ENCODE assay signal across 22 cellular contexts in genomic region chr10:64636461-64636860, GRCh38.
"Had no signal": no experiment of that assay in that cellular context is flagged by ENCODE, and none has a peak within 500 bp of the region (broad histone marks: within the 10 kb centered on the region; RNA-seq: fewer than 3 reads in every experiment).

No MANE protein-coding gene starts in this region.

- FAIRE-seq: bronchial epithelial cell had no signal

- H3K36me3 Mint-ChIP-seq: activated naive CD4-positive, alpha-beta T cell treated with anti-CD3 and anti-CD28 coated beads, Interleukin-2, amount 50 U/mL, for 72 hours; natural killer cell treated with Interleukin-12 subunit alpha and Interleukin-12 subunit beta and Interleukin-15 and Interleukin-18, amount 100 ng/mL, for 72 hours; stimulated activated effector memory CD8-positive, alpha-beta T cell treated with anti-CD3 and anti-CD28 coated beads, Interleukin-12 subunit alpha, Interleukin-12 subunit beta, amount 100 ng/mL, for 72 hours had no signal

- H3K4me1 Mint-ChIP-seq: stimulated activated effector memory CD8-positive, alpha-beta T cell treated with anti-CD3 and anti-CD28 coated beads, Interleukin-12 subunit alpha, Interleukin-12 subunit beta, amount 100 ng/mL, for 72 hours had no signal

- DNase-seq: activated CD4-positive, alpha-beta T cell treated with anti-CD3 and anti-CD28 coated beads, Interleukin-2, amount 50 U/mL, for 48 hours; activated gamma-delta T cell treated with Interleukin-2 at 50 U/mL for 16 hours; activated T-cell treated with anti-CD3 and anti-CD28 coated beads for 4 hours; adrenal gland; dermis blood vessel endothelial cell; effector memory CD8-positive, alpha-beta T cell; foreskin fibroblast; mesenchymal stem cell; psoas muscle; right lobe of liver; stimulated activated CD4-positive, alpha-beta T cell treated with anti-CD3 and anti-CD28 coated beads, Interleukin-4, amount 100 ng/mL, for 24 hours; SW 1271; T-helper 2 cell; thyroid gland; WERI-Rb-1 had no signal

- H3K4me2 ChIP-seq: smooth muscle cell had no signal

- H3K4me3 Mint-ChIP-seq: activated T-helper 1 cell treated with anti-CD3 and anti-CD28 coated beads, Interleukin-12 subunit alpha, Interleukin-12 subunit beta, Interleukin-2, Interleukin-4 antibody, amounts not matched to agents 30 ng/mL and 10 ng/mL and 1 ng/mL, durations not matched to agents 14 hours and 24 hours and 36 hours; effector memory CD8-positive, alpha-beta T cell; natural killer cell treated with Interleukin-12 subunit alpha and Interleukin-12 subunit beta and Interleukin-15 and Interleukin-18, amount 100 ng/mL, for 72 hours; stimulated activated effector memory CD8-positive, alpha-beta T cell treated with anti-CD3 and anti-CD28 coated beads, Interleukin-12 subunit alpha, Interleukin-12 subunit beta, amount 100 ng/mL, for 72 hours had no signal

- H3K27ac ChIP-seq: adrenal gland, epithelial cell of prostate, psoas muscle, right lobe of liver, thyroid gland, WERI-Rb-1 had no signal

- H3K9me3 ChIP-seq: adrenal gland, psoas muscle, right lobe of liver, thyroid gland had no signal

- H3K4me3 ChIP-seq: adrenal gland, psoas muscle, right lobe of liver, smooth muscle cell, thyroid gland had no signal

- H3K27ac Mint-ChIP-seq: activated naive CD4-positive, alpha-beta T cell treated with anti-CD3 and anti-CD28 coated beads, Interleukin-2, amount 50 U/mL, for 72 hours; activated T-helper 1 cell treated with anti-CD3 and anti-CD28 coated beads, Interleukin-12 subunit alpha, Interleukin-12 subunit beta, Interleukin-2, Interleukin-4 antibody, amounts not matched to agents 30 ng/mL and 10 ng/mL and 1 ng/mL, durations not matched to agents 14 hours and 24 hours and 36 hours; effector memory CD8-positive, alpha-beta T cell; natural killer cell treated with Interleukin-12 subunit alpha and Interleukin-12 subunit beta and Interleukin-15 and Interleukin-18, amount 100 ng/mL, for 72 hours; stimulated activated effector memory CD8-positive, alpha-beta T cell treated with anti-CD3 and anti-CD28 coated beads, Interleukin-12 subunit alpha, Interleukin-12 subunit beta, amount 100 ng/mL, for 72 hours had no signal

- H3K36me3 ChIP-seq: adrenal gland, right lobe of liver, thyroid gland, WERI-Rb-1 had no signal

- H3K27me3 Mint-ChIP-seq: effector memory CD8-positive, alpha-beta T cell; natural killer cell treated with Interleukin-12 subunit alpha and Interleukin-12 subunit beta and Interleukin-15 and Interleukin-18, amount 100 ng/mL, for 72 hours had no signal

- H3K27me3 ChIP-seq: adrenal gland, right lobe of liver, thyroid gland had no signal

- H3K9me3 Mint-ChIP-seq: activated naive CD4-positive, alpha-beta T cell treated with anti-CD3 and anti-CD28 coated beads, Interleukin-2, amount 50 U/mL, for 72 hours; activated T-helper 1 cell treated with anti-CD3 and anti-CD28 coated beads, Interleukin-12 subunit alpha, Interleukin-12 subunit beta, Interleukin-2, Interleukin-4 antibody, amounts not matched to agents 30 ng/mL and 10 ng/mL and 1 ng/mL, durations not matched to agents 14 hours and 24 hours and 36 hours; effector memory CD8-positive, alpha-beta T cell; natural killer cell treated with Interleukin-12 subunit alpha and Interleukin-12 subunit beta and Interleukin-15 and Interleukin-18, amount 100 ng/mL, for 72 hours had no signal

- ATAC-seq: activated naive CD4-positive, alpha-beta T cell treated with anti-CD3 and anti-CD28 coated beads, Interleukin-2, amount 50 U/mL, for 72 hours; effector memory CD8-positive, alpha-beta T cell; natural killer cell treated with Interleukin-12 subunit alpha and Interleukin-12 subunit beta and Interleukin-15 and Interleukin-18, amount 100 ng/mL, for 72 hours; psoas muscle; right lobe of liver; stimulated activated effector memory CD8-positive, alpha-beta T cell treated with anti-CD3 and anti-CD28 coated beads, Interleukin-12 subunit alpha, Interleukin-12 subunit beta, amount 100 ng/mL, for 72 hours had no signal

- H3K4me1 ChIP-seq: adrenal gland, psoas muscle, right lobe of liver, thyroid gland had no signal
